11 cellular contexts compared by ENCODE assay signal in the genomic region with DNA sequence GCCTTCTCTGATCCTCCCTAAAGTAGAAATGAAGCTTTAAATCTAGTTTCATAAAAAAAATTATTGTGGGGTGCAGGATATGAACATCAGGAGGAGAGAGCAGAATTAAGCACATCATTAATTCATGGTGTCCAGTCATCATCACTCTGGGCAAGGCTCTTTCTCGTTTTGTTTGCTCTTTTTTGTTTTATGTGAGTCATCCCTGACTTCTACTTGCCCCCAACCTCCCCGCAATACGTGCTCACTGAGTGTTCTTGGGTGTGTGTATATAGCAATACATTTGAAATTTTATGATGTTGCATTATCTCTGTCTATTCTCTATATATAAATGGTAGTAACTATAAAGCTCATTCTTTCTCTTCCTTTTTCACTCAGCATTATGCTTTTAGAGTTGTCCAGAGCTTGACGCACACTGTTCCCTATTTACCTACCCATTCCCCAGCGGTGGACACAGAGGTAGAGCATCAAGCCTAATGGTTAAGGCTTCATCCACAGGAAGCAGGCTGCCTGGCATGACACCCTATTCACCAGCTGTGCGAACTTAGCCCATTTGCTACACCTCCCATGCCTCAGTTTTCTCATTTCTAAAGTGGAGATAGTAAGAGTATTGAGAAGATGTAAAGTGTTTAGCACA.
DNase-seq lines count a peak whose midpoint lies in the region; ATAC-seq and TF ChIP-seq lines count a peak whose summit lies in the region.
"Had no signal": no experiment of that assay in that cellular context is flagged by ENCODE, and none has a peak within 500 bp of the region (broad histone marks: within the 10 kb centered on the region; RNA-seq: fewer than 3 reads in every experiment).

No MANE protein-coding gene starts in this region.

- TF ChIP-seq CTCF in heart left ventricle (IDR thresholded peaks at IDR 0.05) (no peak), SU-DHL-6 (IDR thresholded peaks at IDR 0.05; ENCODE audit: insufficient read depth, low read length, poor library complexity, severe bottlenecking) (no peak), fibroblast of pulmonary artery (IDR thresholded peaks at IDR 0.05; ENCODE audit: low read length, missing control alignments) (no peak), suprapubic skin (IDR thresholded peaks at IDR 0.05) (no peak)

- H3K27ac ChIP-seq in heart left ventricle (peak overlapping the region in 8 of 12 donors; percentile 6 to 80 (median 54)), SU-DHL-6 (ENCODE audit: low read depth, low read length) (peak overlapping the region; percentile 35), suprapubic skin (peak overlapping the region; percentile 8)
- H3K27ac ChIP-seq: BLaER1 treated with 17β-estradiol and CSF1 and Interleukin-3, amounts not matched to agents 10 nM and 100 nM had no signal

- H3K79me2 ChIP-seq in SU-DHL-6 (ENCODE audit: insufficient read depth, low read length) = no peaks in the 10 kb centered on the region

- no peak for TF ChIP-seq EP300 in suprapubic skin (IDR thresholded peaks at IDR 0.05)

- H4K20me1 ChIP-seq in SU-DHL-6 (ENCODE audit: low read depth, low read length) = no peaks in the 10 kb centered on the region
- H4K20me1 ChIP-seq: BLaER1 treated with 17β-estradiol and CSF1 and Interleukin-3, amounts not matched to agents 10 nM and 100 nM had no signal

- no peaks in the 10 kb centered on the region for H3F3A ChIP-seq in SU-DHL-6 (ENCODE audit: insufficient read depth)

- no peak for ATAC-seq in heart left ventricle
- ATAC-seq in Right ventricle myocardium superior (ENCODE audit: poor library complexity) = no peak
- no peak for ATAC-seq in GM18498 (IDR thresholded peaks at IDR 0.05; ENCODE audit: unreplicated experiment)
- ATAC-seq: activated naive CD8-positive, alpha-beta T cell treated with anti-CD3 and anti-CD28 coated beads, Interleukin-2, amount 50 U/mL, for 24 hours had no signal

- H3K36me3 ChIP-seq in heart left ventricle (no peaks in the 10 kb centered on the region), SU-DHL-6 (ENCODE audit: low read length) (no peaks in the 10 kb centered on the region), suprapubic skin (no peaks in the 10 kb centered on the region)
- H3K36me3 ChIP-seq: BLaER1 treated with 17β-estradiol and CSF1 and Interleukin-3, amounts not matched to agents 10 nM and 100 nM had no signal

- 75 to 92% (median 78%) methylated on average over 6 of the region's 6 CpGs for WGBS in heart left ventricle, 4 donors
- WGBS in suprapubic skin = 65% methylated on average over 6 of the region's 6 CpGs

- DNase-seq in heart left ventricle (no peak), Right ventricle myocardium superior (no peak), fibroblast of pulmonary artery (ENCODE audit: low read depth) (peak; percentile 66), suprapubic skin (ENCODE audit: low spot score in 2 of 2) (no peak), AG08395 (ENCODE audit: low spot score) (no peak), HK-2 (ENCODE audit: unreplicated experiment) (no peak)
- DNase-seq: activated naive CD8-positive, alpha-beta T cell treated with anti-CD3 and anti-CD28 coated beads, Interleukin-2, amount 50 U/mL, for 24 hours; NCI-H1048 had no signal

- no peak overlapping the region for H3K4me3 ChIP-seq in heart left ventricle
- H3K4me3 ChIP-seq in SU-DHL-6 (ENCODE audit: insufficient read depth, low read length, poor library complexity, severe bottlenecking) = no peak overlapping the region
- no peak overlapping the region for H3K4me3 ChIP-seq in fibroblast of pulmonary artery (replicated peaks; ENCODE audit: low read depth, low read length)
- H3K4me3 ChIP-seq in suprapubic skin = no peak overlapping the region
- H3K4me3 ChIP-seq: BLaER1 treated with 17β-estradiol and CSF1 and Interleukin-3, amounts not matched to agents 10 nM and 100 nM had no signal

- H3K4me2 ChIP-seq in SU-DHL-6 (ENCODE audit: low read depth, low read length, poor library complexity, severe bottlenecking) = peak overlapping the region; percentile 37

- no peaks in the 10 kb centered on the region for H3K9me3 ChIP-seq in heart left ventricle
- no peaks in the 10 kb centered on the region for H3K9me3 ChIP-seq in SU-DHL-6 (ENCODE audit: insufficient read depth, low read length)
- no peaks in the 10 kb centered on the region for H3K9me3 ChIP-seq in suprapubic skin

- H3K9ac ChIP-seq in SU-DHL-6 (ENCODE audit: low read length) = no peak overlapping the region
- H3K9ac ChIP-seq: BLaER1 treated with 17β-estradiol and CSF1 and Interleukin-3, amounts not matched to agents 10 nM and 100 nM had no signal

- intact Hi-C loops in heart left ventricle (cut with DNase I) = no loop called here
- intact Hi-C loops in Right ventricle myocardium superior (cut with DNase I) = loop anchor here (5.0 kb wide), 1 partner anchor 38 kb away; no protein-coding TSS in a partner anchor

- H2AFZ ChIP-seq in SU-DHL-6 (ENCODE audit: low read depth, low read length, severe bottlenecking) = no peak overlapping the region

- H3K27me3 ChIP-seq in heart left ventricle (peaks cover 0 to 6% (median 0%) of the 10 kb centered on the region in 9 donors), SU-DHL-6 (ENCODE audit: low read length) (no peaks in the 10 kb centered on the region), suprapubic skin (no peaks in the 10 kb centered on the region)
- H3K27me3 ChIP-seq: BLaER1 treated with 17β-estradiol and CSF1 and Interleukin-3, amounts not matched to agents 10 nM and 100 nM had no signal

- TF ChIP-seq POLR2A in heart left ventricle (IDR thresholded peaks at IDR 0.05) (no peak), suprapubic skin (IDR thresholded peaks at IDR 0.05) (no peak)

- no peaks in the 10 kb centered on the region for H3K9me2 ChIP-seq in SU-DHL-6 (replicated peaks; ENCODE audit: insufficient read depth, low read length)

- H3K4me1 ChIP-seq in heart left ventricle = peaks cover 0 to 60% (median 3%) of the 10 kb centered on the region in 12 donors
- H3K4me1 ChIP-seq in suprapubic skin = peaks cover 40% of the 10 kb centered on the region
